In genomic region chr9:134370638-134371037, GRCh38 we compare ENCODE assay signal across 25 cellular contexts. TPM values are rescaled to one million over a fixed set of nuclear protein-coding genes. Genes with fewer than 3 reads are reported as not detected.
DNase-seq lines count a peak whose midpoint lies in the region; ATAC-seq and TF ChIP-seq lines count a peak whose summit lies in the region.
"Had no signal": no experiment of that assay in that cellular context is flagged by ENCODE, and none has a peak within 500 bp of the region (broad histone marks: within the 10 kb centered on the region; RNA-seq: fewer than 3 reads in every experiment).

No MANE protein-coding gene starts in this region.

- H3K9me2 ChIP-seq in PC-3 (replicated peaks; ENCODE audit: low read length), result no peaks in the 10 kb centered on the region

- H3K36me3 ChIP-seq in BLaER1 treated with 17β-estradiol and CSF1 and Interleukin-3, amounts not matched to agents 10 nM and 100 nM, result peaks cover 0 to 6% (median 0%) of the 10 kb centered on the region in 11 experiments; a peak in 2 of 22 replicates
- no peaks in the 10 kb centered on the region for H3K36me3 ChIP-seq in lower lobe of right lung
- no peaks in the 10 kb centered on the region for H3K36me3 ChIP-seq in PC-3 (ENCODE audit: low read depth, low read length)
- H3K36me3 ChIP-seq: SJCRH30 had no signal

- no peak overlapping the region for H2AFZ ChIP-seq in PC-3 (ENCODE audit: low read length)
- H2AFZ ChIP-seq: GM23338 had no signal

- H3K4me1 ChIP-seq in BLaER1 treated with 17β-estradiol and CSF1 and Interleukin-3, amounts not matched to agents 10 nM and 100 nM, result peaks cover 92 to 97% (median 94%) of the 10 kb centered on the region in 10 experiments
- H3K4me1 ChIP-seq in lower lobe of right lung, result peaks cover 87% of the 10 kb centered on the region
- H3K4me1 ChIP-seq in PC-3 (ENCODE audit: insufficient read depth, low read length), result no peaks in the 10 kb centered on the region
- H3K4me1 ChIP-seq: Caco-2 had no signal

- no peaks in the 10 kb centered on the region for H3K9me3 Mint-ChIP-seq in brain
- no peaks in the 10 kb centered on the region for H3K9me3 Mint-ChIP-seq in stimulated activated effector memory CD8-positive, alpha-beta T cell treated with anti-CD3 and anti-CD28 coated beads, Interleukin-12 subunit alpha, Interleukin-12 subunit beta, amount 100 ng/mL, for 72 hours
- H3K9me3 Mint-ChIP-seq: activated naive CD4-positive, alpha-beta T cell treated with anti-CD3 and anti-CD28 coated beads for 36 hours; activated T-cell treated with anti-CD3 and anti-CD28 coated beads, Interleukin-2, amount 50 U/mL, for 4 hours; GM23338; T-cell had no signal

- H3K79me2 ChIP-seq in PC-3 (ENCODE audit: low read length), result 0 out of 2 replicates have a peak, but pooled peaks cover 32% of the 10 kb centered on the region

- no peak for ATAC-seq in lower lobe of right lung
- ATAC-seq in stimulated activated effector memory CD8-positive, alpha-beta T cell treated with anti-CD3 and anti-CD28 coated beads, Interleukin-12 subunit alpha, Interleukin-12 subunit beta, amount 100 ng/mL, for 72 hours, result no peak
- ATAC-seq in PC-3, result no peak
- ATAC-seq: activated CD4-positive, alpha-beta T cell treated with anti-CD3 and anti-CD28 coated beads for 36 hours; activated T-cell treated with anti-CD3 and anti-CD28 coated beads, Interleukin-2, amount 50 U/mL, for 4 hours; GM23338; Panc1; stimulated activated naive CD8-positive, alpha-beta T cell treated with anti-CD3 and anti-CD28 coated beads, Interleukin-15, Interleukin-2, amounts not matched to agents 100 U/mL and 50 U/mL, for 24 hours; T-cell had no signal

- H3K36me3 Mint-ChIP-seq in brain, result no peaks in the 10 kb centered on the region
- H3K36me3 Mint-ChIP-seq in stimulated activated effector memory CD8-positive, alpha-beta T cell treated with anti-CD3 and anti-CD28 coated beads, Interleukin-12 subunit alpha, Interleukin-12 subunit beta, amount 100 ng/mL, for 72 hours, result no peaks in the 10 kb centered on the region
- H3K36me3 Mint-ChIP-seq: T-cell had no signal

- POLR2A ChIA-PET in PC-3 (lab: Charles Lee; ENCODE audit: unreplicated experiment), result no interaction called here

- no peak overlapping the region for H3K4me3 Mint-ChIP-seq in brain
- no peak overlapping the region for H3K4me3 Mint-ChIP-seq in stimulated activated effector memory CD8-positive, alpha-beta T cell treated with anti-CD3 and anti-CD28 coated beads, Interleukin-12 subunit alpha, Interleukin-12 subunit beta, amount 100 ng/mL, for 72 hours
- H3K4me3 Mint-ChIP-seq: activated CD4-positive, alpha-beta T cell treated with anti-CD3 and anti-CD28 coated beads for 36 hours; activated naive CD4-positive, alpha-beta T cell treated with anti-CD3 and anti-CD28 coated beads for 36 hours; activated T-cell treated with anti-CD3 and anti-CD28 coated beads, Interleukin-2, amount 50 U/mL, for 4 hours; GM23338; T-cell had no signal

- intact Hi-C loops in lower lobe of right lung (cut with DNase I), result no loop called here
- intact Hi-C loops in PC-3 (cut with micrococcal nuclease), result no loop called here

- H4K20me1 ChIP-seq in BLaER1 treated with 17β-estradiol and CSF1 and Interleukin-3, amounts not matched to agents 10 nM and 100 nM, result peaks cover 85 to 100% (median 96%) of the 10 kb centered on the region in 11 experiments
- no peaks in the 10 kb centered on the region for H4K20me1 ChIP-seq in PC-3 (ENCODE audit: low read length)

- peak overlapping the region; percentile 38 to 92 (median 72); a peak in 21 of 22 replicates for H3K4me2 ChIP-seq in BLaER1 treated with 17β-estradiol and CSF1 and Interleukin-3, amounts not matched to agents 10 nM and 100 nM
- no peak overlapping the region for H3K4me2 ChIP-seq in PC-3 (ENCODE audit: low read length)
- H3K4me2 ChIP-seq: GM23338 had no signal

- no peaks in the 10 kb centered on the region for H3F3A ChIP-seq in PC-3 (ENCODE audit: low read length, unreplicated experiment)

- no peaks in the 10 kb centered on the region for H3K27me3 ChIP-seq in BLaER1 treated with 17β-estradiol and CSF1 and Interleukin-3, amounts not matched to agents 10 nM and 100 nM
- no peaks in the 10 kb centered on the region for H3K27me3 ChIP-seq in lower lobe of right lung (ENCODE audit: low read depth)
- H3K27me3 ChIP-seq in PC-3 (ENCODE audit: low read length), result no peaks in the 10 kb centered on the region
- H3K27me3 ChIP-seq: SJCRH30 had no signal

- H3K9ac ChIP-seq in BLaER1 treated with 17β-estradiol and CSF1 and Interleukin-3, amounts not matched to agents 10 nM and 100 nM, result peak overlapping the region; percentile 1 to 66 (median 50); a peak in 11 of 22 replicates
- no peak overlapping the region for H3K9ac ChIP-seq in PC-3 (ENCODE audit: low read length)

- DNase-seq in lower lobe of right lung, result no peak
- no peak for DNase-seq in stimulated activated effector memory CD8-positive, alpha-beta T cell treated with anti-CD3 and anti-CD28 coated beads, Interleukin-12 subunit alpha, Interleukin-12 subunit beta, amount 100 ng/mL, for 72 hours (ENCODE audit: low spot score in 2 of 2)
- no peak for DNase-seq in amniotic stem cell (lab: John Stamatoyannopoulos, UW)
- no peak for DNase-seq in cerebellum (ENCODE audit: low spot score)
- DNase-seq in foreskin melanocyte, result no peak
- no peak for DNase-seq in PC-3
- DNase-seq: activated CD4-positive, alpha-beta T cell treated with anti-CD3 and anti-CD28 coated beads for 36 hours; activated naive CD4-positive, alpha-beta T cell treated with anti-CD3 and anti-CD28 coated beads for 36 hours; activated T-cell treated with anti-CD3 and anti-CD28 coated beads, Interleukin-2, amount 50 U/mL, for 4 hours; Caco-2; DMS79 treated with DMSO at 0.1 percent for 48 hours; Kasumi-1; NCI-H1694 treated with DMSO at 0.1 percent for 48 hours; NCI-H2171 treated with DMSO at 0.1 percent for 48 hours; NCI-H524 treated with DMSO at 0.1 percent for 48 hours; NK-92 treated with Interleukin-12 subunit alpha and Interleukin-12 subunit beta, amount 100 ng/mL, for 24 hours; SJCRH30; stimulated activated CD4-positive, alpha-beta T cell treated with anti-CD3 and anti-CD28 coated beads, Interleukin-4, amount 100 ng/mL, for 4 hours; stimulated activated naive CD8-positive, alpha-beta T cell treated with anti-CD3 and anti-CD28 coated beads, Interleukin-15, Interleukin-2, amounts not matched to agents 100 U/mL and 50 U/mL, for 24 hours; T-cell; trophoblast cell had no signal

- H3K4me3 ChIP-seq in BLaER1 treated with 17β-estradiol and CSF1 and Interleukin-3, amounts not matched to agents 10 nM and 100 nM, result no peak overlapping the region
- no peak overlapping the region for H3K4me3 ChIP-seq in lower lobe of right lung
- H3K4me3 ChIP-seq in PC-3 (ENCODE audit: low read length), result no peak overlapping the region
- H3K4me3 ChIP-seq: GM23338, SJCRH30 had no signal

- peak overlapping the region in 10 of 11 experiments; percentile 31 to 70 (median 66); a peak in 16 of 22 replicates for H3K27ac ChIP-seq in BLaER1 treated with 17β-estradiol and CSF1 and Interleukin-3, amounts not matched to agents 10 nM and 100 nM
- H3K27ac ChIP-seq in lower lobe of right lung (peak overlapping the region; percentile 88), PC-3 (ENCODE audit: low read length) (no peak overlapping the region)
- H3K27ac ChIP-seq: SJCRH30 had no signal

- CTCF ChIA-PET in PC-3 (lab: Charles Lee), result no interaction called here

- no TSS peak for BruUV-seq in PC-3 (replicated peaks; lab: Mats Ljungman, UMichigan)

- no peak for TF ChIP-seq CTCF in brain (conservative IDR thresholded peaks at IDR 0.05)
- no peak for TF ChIP-seq CTCF in lower lobe of right lung (IDR thresholded peaks at IDR 0.05)
- no peak for TF ChIP-seq CTCF in PC-3 (conservative IDR thresholded peaks at IDR 0.05; ENCODE audit: low read depth, low read length)

- H3K9me3 ChIP-seq in BLaER1 treated with 17β-estradiol and CSF1 and Interleukin-3, amounts not matched to agents 10 nM and 100 nM (replicated peaks in 1 of 11), result no peaks in the 10 kb centered on the region
- H3K9me3 ChIP-seq in lower lobe of right lung (no peaks in the 10 kb centered on the region), PC-3 (ENCODE audit: low read length) (no peaks in the 10 kb centered on the region)
- H3K9me3 ChIP-seq: Caco-2, SJCRH30 had no signal

- H3K27me3 Mint-ChIP-seq in brain, result no peaks in the 10 kb centered on the region
- H3K27me3 Mint-ChIP-seq: activated CD4-positive, alpha-beta T cell treated with anti-CD3 and anti-CD28 coated beads for 36 hours; T-cell had no signal

- peak overlapping the region in 3 of 5 experiments; percentile 34 to 81 (median 41) for H3K27ac Mint-ChIP-seq in brain
- H3K27ac Mint-ChIP-seq in stimulated activated effector memory CD8-positive, alpha-beta T cell treated with anti-CD3 and anti-CD28 coated beads, Interleukin-12 subunit alpha, Interleukin-12 subunit beta, amount 100 ng/mL, for 72 hours, result peak overlapping the region; percentile 78
- H3K27ac Mint-ChIP-seq: activated CD4-positive, alpha-beta T cell treated with anti-CD3 and anti-CD28 coated beads for 36 hours; activated naive CD4-positive, alpha-beta T cell treated with anti-CD3 and anti-CD28 coated beads for 36 hours; GM23338; T-cell had no signal

- peaks cover 54% of the 10 kb centered on the region for H3K4me1 Mint-ChIP-seq in brain
- peaks cover 46% of the 10 kb centered on the region for H3K4me1 Mint-ChIP-seq in stimulated activated effector memory CD8-positive, alpha-beta T cell treated with anti-CD3 and anti-CD28 coated beads, Interleukin-12 subunit alpha, Interleukin-12 subunit beta, amount 100 ng/mL, for 72 hours
- H3K4me1 Mint-ChIP-seq: activated CD4-positive, alpha-beta T cell treated with anti-CD3 and anti-CD28 coated beads for 36 hours had no signal

RNA-seq across cellular contexts. Expression of gene RXRA, which starts 44.4 kb away (rescaled TPM):
- 29.9 TPM for polyA plus RNA-seq in brain (ENCODE audit: insufficient read depth, low read depth, low replicate concordance)
- 85.7 TPM for total RNA-seq in lower lobe of right lung
- 5.7 TPM for total RNA-seq in cerebellum
- 17.5 and 23.3 TPM in 2 replicates for total RNA-seq in PC-3 (2014; rRNA removed)
